ENCODE assay signal across 20 cellular contexts in the genomic region with DNA sequence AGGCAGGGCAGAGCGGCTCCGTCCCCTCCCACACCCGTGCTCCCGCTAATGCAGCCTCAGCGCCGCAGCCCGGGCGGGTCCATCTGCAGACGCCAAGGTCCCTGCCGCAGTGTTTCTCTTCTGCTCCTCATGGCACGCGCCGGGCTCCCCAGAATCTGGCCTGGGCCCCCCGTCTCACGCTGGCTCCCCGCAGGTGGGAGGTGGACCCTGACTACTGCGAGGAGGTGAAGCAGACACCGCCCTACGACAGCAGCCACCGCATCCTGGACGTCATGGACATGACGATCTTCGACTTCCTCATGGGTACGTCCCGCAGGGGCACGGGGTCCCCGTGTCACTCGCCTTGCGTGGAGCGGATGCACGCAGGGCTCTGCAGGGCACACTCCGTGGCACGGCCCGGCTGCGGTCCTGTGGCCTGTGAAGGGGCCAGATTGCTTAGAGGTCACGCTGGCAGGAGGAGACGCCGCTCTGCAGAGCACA. TPM values are rescaled to one million over a fixed set of nuclear protein-coding genes. Genes with fewer than 3 reads are reported as not detected.
DNase-seq lines count a peak whose midpoint lies in the region; ATAC-seq and TF ChIP-seq lines count a peak whose summit lies in the region.
"Had no signal": no experiment of that assay in that cellular context is flagged by ENCODE, and none has a peak within 500 bp of the region (broad histone marks: within the 10 kb centered on the region; RNA-seq: fewer than 3 reads in every experiment).

No MANE protein-coding gene starts in this region.

- no peaks in the 10 kb centered on the region for H3F3A ChIP-seq in SK-N-SH (replicated peaks; ENCODE audit: insufficient read depth)

- no peaks in the 10 kb centered on the region for H3K27me3 Mint-ChIP-seq in activated T-cell treated with anti-CD3 and anti-CD28 coated beads, Interleukin-2, amount 50 U/mL, for 24 hours

- no peaks in the 10 kb centered on the region for H3K79me2 ChIP-seq in SK-N-SH (ENCODE audit: insufficient read depth)

- no peaks in the 10 kb centered on the region for H3K4me1 Mint-ChIP-seq in activated T-cell treated with anti-CD3 and anti-CD28 coated beads, Interleukin-2, amount 50 U/mL, for 24 hours (ENCODE audit: low read depth)

- POLR2A ChIA-PET in SK-N-SH (lab: Yijun Ruan, JAX), result no interaction called here

- no peaks in the 10 kb centered on the region for H3K4me1 ChIP-seq in SK-N-SH (ENCODE audit: control insufficient read depth in 1 of 2, insufficient read depth in 2 of 2, low read depth in 1 of 2, low read length in 1 of 2)
- no peaks in the 10 kb centered on the region for H3K4me1 ChIP-seq in left ventricle myocardium inferior
- no peaks in the 10 kb centered on the region for H3K4me1 ChIP-seq in lower lobe of right lung
- no peaks in the 10 kb centered on the region for H3K4me1 ChIP-seq in upper lobe of right lung
- H3K4me1 ChIP-seq in thyroid gland, result no peaks in the 10 kb centered on the region

- TF ChIP-seq POLR2A in thyroid gland (IDR thresholded peaks at IDR 0.05), result no peak

- 89% methylated on average over 28 of the region's 38 CpGs for WGBS in SK-N-SH (ENCODE audit: low lambda C conversion rate)
- 95 to 97% methylated on average over 34 to 38 of the region's 38 CpGs for WGBS in thyroid gland, 2 donors

- CTCF ChIA-PET in SK-N-SH (lab: Yijun Ruan, JAX), result interaction anchor here (1.1 kb wide), 1 partner anchor 95 kb away, joined by 3 read pairs; no protein-coding TSS in a partner anchor

- no peaks in the 10 kb centered on the region for H3K9me3 Mint-ChIP-seq in activated T-cell treated with anti-CD3 and anti-CD28 coated beads, Interleukin-2, amount 50 U/mL, for 24 hours

- H3K36me3 ChIP-seq in SK-N-SH (replicated peaks in 1 of 2; ENCODE audit: control insufficient read depth in 1 of 2, insufficient read depth in 2 of 2, low read length in 1 of 2), result peaks cover 0 to 5% of the 10 kb centered on the region in 2 experiments
- H3K36me3 ChIP-seq in left ventricle myocardium inferior, result peaks cover 89% of the 10 kb centered on the region
- H3K36me3 ChIP-seq in lower lobe of right lung, result peaks cover 82% of the 10 kb centered on the region
- peaks cover 64% of the 10 kb centered on the region for H3K36me3 ChIP-seq in upper lobe of right lung
- H3K36me3 ChIP-seq in thyroid gland, result peaks cover 39 to 46% of the 10 kb centered on the region in 2 donors

- ATAC-seq in SK-N-SH treated with all-trans-retinoic acid at 6 μM for 48 hours, result no peak
- ATAC-seq in lower lobe of right lung, result no peak
- ATAC-seq in upper lobe of right lung, result no peak
- ATAC-seq in HG03520 (IDR thresholded peaks at IDR 0.05; ENCODE audit: unreplicated experiment), result no peak

- H3K9me2 ChIP-seq in SK-N-SH, result no peaks in the 10 kb centered on the region

- H3K4me2 ChIP-seq in SK-N-SH, result no peak overlapping the region

- intact Hi-C loops in left ventricle myocardium inferior (cut with micrococcal nuclease), result no loop called here
- intact Hi-C loops in lower lobe of right lung (cut with DNase I), result no loop called here
- intact Hi-C loops in upper lobe of right lung (cut with DNase I), result no loop called here
- intact Hi-C loops in thyroid gland (cut with DNase I), result no loop called here

- no peaks in the 10 kb centered on the region for H3K27me3 ChIP-seq in SK-N-SH (ENCODE audit: insufficient read depth)
- no peaks in the 10 kb centered on the region for H3K27me3 ChIP-seq in left ventricle myocardium inferior (ENCODE audit: low read depth)
- no peaks in the 10 kb centered on the region for H3K27me3 ChIP-seq in lower lobe of right lung (ENCODE audit: low read depth)
- H3K27me3 ChIP-seq in upper lobe of right lung, result no peaks in the 10 kb centered on the region
- H3K27me3 ChIP-seq in thyroid gland, result no peaks in the 10 kb centered on the region
- H3K27me3 ChIP-seq: MG63 had no signal

- H3K27ac ChIP-seq in SK-N-SH (ENCODE audit: low read depth in 2 of 2, low read length in 1 of 2) (no peak overlapping the region), left ventricle myocardium inferior (replicated peaks) (no peak overlapping the region), lower lobe of right lung (no peak overlapping the region), upper lobe of right lung (no peak overlapping the region), thyroid gland (no peak overlapping the region)
- H3K27ac ChIP-seq: 22Rv1, C4-2B had no signal

- H3K9me3 ChIP-seq in SK-N-SH, result no peaks in the 10 kb centered on the region
- H3K9me3 ChIP-seq in left ventricle myocardium inferior (replicated peaks), result no peaks in the 10 kb centered on the region
- H3K9me3 ChIP-seq in lower lobe of right lung, result no peaks in the 10 kb centered on the region
- H3K9me3 ChIP-seq in upper lobe of right lung, result no peaks in the 10 kb centered on the region
- H3K9me3 ChIP-seq in thyroid gland, result no peaks in the 10 kb centered on the region

- no peak overlapping the region for H3K9ac ChIP-seq in SK-N-SH

- H2AFZ ChIP-seq in SK-N-SH (ENCODE audit: low read depth), result no peak overlapping the region

- H3K36me3 Mint-ChIP-seq in activated T-cell treated with anti-CD3 and anti-CD28 coated beads, Interleukin-2, amount 50 U/mL, for 24 hours (ENCODE audit: low read depth), result no peaks in the 10 kb centered on the region

- no peak for TF ChIP-seq CTCF in SK-N-SH (IDR thresholded peaks at IDR 0.05)
- TF ChIP-seq CTCF in left ventricle myocardium inferior (IDR thresholded peaks at IDR 0.05; ENCODE audit: borderline replicate concordance), result no peak
- TF ChIP-seq CTCF in lower lobe of right lung (IDR thresholded peaks at IDR 0.05), result no peak
- no peak for TF ChIP-seq CTCF in upper lobe of right lung (IDR thresholded peaks at IDR 0.05)
- no peak for TF ChIP-seq CTCF in thyroid gland (IDR thresholded peaks at IDR 0.05)

- H4K20me1 ChIP-seq in SK-N-SH (ENCODE audit: insufficient read depth), result no peaks in the 10 kb centered on the region

- no peak overlapping the region for H3K4me3 ChIP-seq in SK-N-SH (ENCODE audit: low read depth in 2 of 2, low read length in 1 of 2)
- no peak overlapping the region for H3K4me3 ChIP-seq in left ventricle myocardium inferior
- H3K4me3 ChIP-seq in lower lobe of right lung, result no peak overlapping the region
- no peak overlapping the region for H3K4me3 ChIP-seq in upper lobe of right lung
- H3K4me3 ChIP-seq in thyroid gland (replicated peaks in 1 of 3), result no peak overlapping the region
- H3K4me3 ChIP-seq: MG63 had no signal

- DNase-seq in SK-N-SH (no peak), left ventricle myocardium inferior (peak; percentile 10), lower lobe of right lung (peak; percentile 41), upper lobe of right lung (peak; percentile 62), thyroid gland (no peak)
- no peak for DNase-seq in activated T-cell treated with anti-CD3 and anti-CD28 coated beads, Interleukin-2, amount 50 U/mL, for 24 hours
- DNase-seq: AML-193, DMS79, Kasumi-1, MG63, NCI-H1048, NCI-H1436, NCI-H1930, NCI-H345, NCI-H524 treated with DMSO at 0.1 percent for 48 hours had no signal

- no peak overlapping the region for H3K4me3 Mint-ChIP-seq in activated T-cell treated with anti-CD3 and anti-CD28 coated beads, Interleukin-2, amount 50 U/mL, for 24 hours

- no peak for TF ChIP-seq RAD21 in SK-N-SH (IDR thresholded peaks at IDR 0.05; ENCODE audit: low read length)

- no peak overlapping the region for H3K27ac Mint-ChIP-seq in activated T-cell treated with anti-CD3 and anti-CD28 coated beads, Interleukin-2, amount 50 U/mL, for 24 hours

- TF ChIP-seq EP300 in SK-N-SH (IDR thresholded peaks at IDR 0.05; ENCODE audit: borderline replicate concordance in 1 of 2, low read depth in 1 of 2, low read length in 1 of 2), result no peak

TF ChIP-seq in SK-N-SH treated with all-trans-retinoic acid at 6 μM for 48 hours, 23 proteins besides CTCF, POLR2A, EP300 and RAD21:
- 0 out of 2 replicates have a peak, but pooled peaks have one; percentile 9 for TF ChIP-seq ZNF70 (CRISPR knock-in tag; IDR thresholded peaks at IDR 0.05)
- no peak for TF ChIP-seq GLIS3 (CRISPR knock-in tag; IDR thresholded peaks at IDR 0.05)

TF ChIP-seq in SK-N-SH, 30 proteins besides CTCF, POLR2A, EP300 and RAD21 (continues in another document):
- TF ChIP-seq ELF1 (IDR thresholded peaks at IDR 0.05) (no peak), MXI1 (IDR thresholded peaks at IDR 0.05; ENCODE audit: low read depth, low read length) (no peak), EZH2phosphoT487 (IDR thresholded peaks at IDR 0.05; ENCODE audit: borderline replicate concordance, low read depth) (no peak), TCF12 (IDR thresholded peaks at IDR 0.05) (no peak), POLR2AphosphoS5 (IDR thresholded peaks at IDR 0.05; ENCODE audit: low read depth, low read length) (no peak), FOXJ3 (CRISPR knock-in tag; IDR thresholded peaks at IDR 0.05) (no peak), SMC3 (IDR thresholded peaks at IDR 0.05; ENCODE audit: low read depth, low read length) (no peak), MEF2A (IDR thresholded peaks at IDR 0.05; ENCODE audit: borderline replicate concordance, low read depth) (no peak), RFX5 (IDR thresholded peaks at IDR 0.05; ENCODE audit: low read length) (no peak)
- TF ChIP-seq, protein P1, sequence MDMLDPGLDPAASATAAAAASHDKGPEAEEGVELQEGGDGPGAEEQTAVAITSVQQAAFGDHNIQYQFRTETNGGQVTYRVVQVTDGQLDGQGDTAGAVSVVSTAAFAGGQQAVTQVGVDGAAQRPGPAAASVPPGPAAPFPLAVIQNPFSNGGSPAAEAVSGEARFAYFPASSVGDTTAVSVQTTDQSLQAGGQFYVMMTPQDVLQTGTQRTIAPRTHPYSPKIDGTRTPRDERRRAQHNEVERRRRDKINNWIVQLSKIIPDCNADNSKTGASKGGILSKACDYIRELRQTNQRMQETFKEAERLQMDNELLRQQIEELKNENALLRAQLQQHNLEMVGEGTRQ (IDR thresholded peaks at IDR 0.05; ENCODE audit: borderline replicate concordance, low read depth, low read length), result no peak

RNA-seq across cellular contexts. Expression of a gene that starts 33.5 kb away (rescaled TPM):
- not detected in 2 replicates for polyA plus RNA-seq in SK-N-SH (2012; rRNA removed)
- polyA plus RNA-seq in SK-N-SH (2012; cell fraction: cytosol; rRNA removed), result not detected in 2 replicates
- polyA plus RNA-seq in SK-N-SH (2012; cell fraction: nucleus; rRNA removed), result not detected in 2 replicates
- total RNA-seq in left ventricle myocardium inferior (not detected), lower lobe of right lung (not detected), upper lobe of right lung (not detected), thyroid gland (not detected)
- total RNA-seq: RPMI7951 had no signal

Comparison
In these comparisons a context has a peak if more than half of its experiments do, and no peak if none do; other contexts are left out.
1. DNase-seq: peak in left ventricle myocardium inferior (single experiment), lower lobe of right lung (single experiment) and upper lobe of right lung (single experiment); none in SK-N-SH (single experiment), activated T-cell treated with anti-CD3 and anti-CD28 coated beads, Interleukin-2, amount 50 U/mL, for 24 hours (single experiment) and thyroid gland (0 of 2).